In the genomic region with DNA sequence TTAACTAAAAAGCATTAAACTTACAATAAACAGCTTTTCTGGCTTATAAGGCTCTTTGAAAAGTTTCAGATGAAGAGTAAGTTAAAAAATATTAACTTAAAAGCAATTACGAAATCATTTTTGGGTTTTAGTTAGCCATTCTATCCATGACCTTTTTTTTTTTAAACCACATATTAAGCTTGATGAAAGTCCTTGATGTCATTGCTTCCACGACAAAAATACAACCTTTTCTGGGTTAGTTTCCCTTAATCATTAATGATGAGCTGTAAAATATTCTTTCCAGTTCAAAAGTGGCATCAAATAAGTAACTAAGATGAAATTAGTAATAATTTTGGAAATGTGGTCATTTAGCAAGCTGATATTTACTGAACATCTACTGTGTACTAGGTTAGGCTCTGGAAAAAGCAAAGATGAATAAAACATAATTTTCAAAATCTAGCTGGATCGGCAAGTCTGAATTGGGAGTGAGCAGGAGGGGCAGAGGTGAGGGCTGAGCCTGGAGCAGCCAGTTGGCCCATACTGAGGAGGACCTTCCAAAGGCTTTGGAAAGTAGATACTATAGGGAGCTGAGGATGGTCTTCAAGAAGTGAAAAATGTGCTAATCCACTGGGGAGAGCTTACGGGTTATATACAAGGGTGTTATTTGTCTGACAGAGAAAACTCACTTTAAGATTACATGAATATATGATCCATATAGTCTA, we compare ENCODE assay signal across 1 cellular context.
TF ChIP-seq lines count a peak whose summit lies in the region.

No MANE protein-coding gene starts in this region.

TF ChIP-seq in IMR-90, 13 proteins besides CTCF, POLR2A, EP300 and RAD21 (continued from another document):
- TF ChIP-seq, protein P1, sequence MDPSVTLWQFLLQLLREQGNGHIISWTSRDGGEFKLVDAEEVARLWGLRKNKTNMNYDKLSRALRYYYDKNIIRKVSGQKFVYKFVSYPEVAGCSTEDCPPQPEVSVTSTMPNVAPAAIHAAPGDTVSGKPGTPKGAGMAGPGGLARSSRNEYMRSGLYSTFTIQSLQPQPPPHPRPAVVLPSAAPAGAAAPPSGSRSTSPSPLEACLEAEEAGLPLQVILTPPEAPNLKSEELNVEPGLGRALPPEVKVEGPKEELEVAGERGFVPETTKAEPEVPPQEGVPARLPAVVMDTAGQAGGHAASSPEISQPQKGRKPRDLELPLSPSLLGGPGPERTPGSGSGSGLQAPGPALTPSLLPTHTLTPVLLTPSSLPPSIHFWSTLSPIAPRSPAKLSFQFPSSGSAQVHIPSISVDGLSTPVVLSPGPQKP (IDR thresholded peaks at IDR 0.05; ENCODE audit: borderline replicate concordance, low read depth, low read length) = no peak
- TF ChIP-seq SMC3 (IDR thresholded peaks at IDR 0.05; ENCODE audit: low read depth, low read length) (no peak), NFE2L2 (IDR thresholded peaks at IDR 0.05; ENCODE audit: low read depth, low read length) (no peak)
